ENCODE assay signal across 1 cellular context in genomic region chr14:74568896-74569295, GRCh38.
TF ChIP-seq lines count a peak whose summit lies in the region.

No MANE protein-coding gene starts in this region.

TF ChIP-seq in IMR-90, 13 proteins besides CTCF, POLR2A, EP300 and RAD21 (continued from another document):
- no peak for TF ChIP-seq CEBPB (IDR thresholded peaks at IDR 0.05; ENCODE audit: low read depth, low read length)
- no peak for TF ChIP-seq CHD1 (IDR thresholded peaks at IDR 0.05; ENCODE audit: low read depth, low read length)
- no peak for TF ChIP-seq USF2 (IDR thresholded peaks at IDR 0.05; ENCODE audit: low read depth, low read length)
- no peak for TF ChIP-seq MXI1 (IDR thresholded peaks at IDR 0.05; ENCODE audit: borderline replicate concordance, low read depth, low read length)
- TF ChIP-seq RCOR1 (IDR thresholded peaks at IDR 0.05; ENCODE audit: insufficient replicate concordance, low read length), result no peak
- TF ChIP-seq RFX5 (IDR thresholded peaks at IDR 0.05; ENCODE audit: low read depth, low read length), result no peak
- no peak for TF ChIP-seq ELK1 (IDR thresholded peaks at IDR 0.05; ENCODE audit: borderline replicate concordance, low read depth, low read length)
- no peak for TF ChIP-seq MAZ (IDR thresholded peaks at IDR 0.05; ENCODE audit: borderline replicate concordance, low read depth, low read length)
- TF ChIP-seq MAFK (IDR thresholded peaks at IDR 0.05; ENCODE audit: low read depth, low read length), result no peak
- TF ChIP-seq BHLHE40 (IDR thresholded peaks at IDR 0.05; ENCODE audit: low read depth, low read length), result no peak
- TF ChIP-seq NFE2L2 (IDR thresholded peaks at IDR 0.05; ENCODE audit: low read depth, low read length), result no peak
